Comparison of ENCODE assay signal across 17 cellular contexts in genomic region chr17:45902892-45903346, GRCh38. TPM values are rescaled to one million over a fixed set of nuclear protein-coding genes. Genes with fewer than 3 reads are reported as not detected.
DNase-seq lines count a peak whose midpoint lies in the region; ATAC-seq lines count a peak whose summit lies in the region.
"Had no signal": no experiment of that assay in that cellular context is flagged by ENCODE, and none has a peak within 500 bp of the region (broad histone marks: within the 10 kb centered on the region; RNA-seq: fewer than 3 reads in every experiment).

No MANE protein-coding gene starts in this region.

- H3K9me3 ChIP-seq in endocrine pancreas (ENCODE audit: control insufficient read depth, low read length) (no peaks in the 10 kb centered on the region), skeletal muscle tissue (ENCODE audit: control insufficient read depth in 3 of 3, low read length in 3 of 3) (no peaks in the 10 kb centered on the region)
- H3K9me3 ChIP-seq: esophagus squamous epithelium, HAP-1, upper lobe of left lung had no signal

- H3K9ac ChIP-seq in endocrine pancreas (ENCODE audit: control insufficient read depth, insufficient read depth, low read length) (no peak overlapping the region), skeletal muscle tissue (ENCODE audit: low read depth in 1 of 3, low read length in 3 of 3) (no peak overlapping the region)

- H3K27ac ChIP-seq in skeletal muscle tissue (ENCODE audit: low read depth, low read length): peak overlapping the region; percentile 25
- H3K27ac ChIP-seq: esophagus squamous epithelium, upper lobe of left lung had no signal

- peak; percentile 32 for DNase-seq in NCI-H2171 treated with DMSO at 0.1 percent for 48 hours (lab: John Stamatoyannopoulos, UW)
- no peak for DNase-seq in NCI-H2171 (lab: John Stamatoyannopoulos, UW)
- peak; percentile 81 for DNase-seq in NCI-H2227 treated with DMSO at 0.1 percent for 48 hours (lab: John Stamatoyannopoulos, UW)
- no peak for DNase-seq in activated naive CD4-positive, alpha-beta T cell treated with Interleukin-2 at 50 U/mL for 16 hours
- DNase-seq: activated CD4-positive, alpha-beta T cell treated with anti-CD3 and anti-CD28 coated beads for 4 hours; esophagus squamous epithelium; naive thymus-derived CD4-positive, alpha-beta T cell; NCI-H524 treated with DMSO at 0.1 percent for 48 hours had no signal

- H3K4me1 ChIP-seq in endocrine pancreas (ENCODE audit: control insufficient read depth, insufficient read depth, low read length): no peaks in the 10 kb centered on the region
- H3K4me1 ChIP-seq in skeletal muscle tissue (ENCODE audit: control insufficient read depth in 3 of 3, insufficient read depth in 3 of 3, low read length in 3 of 3): peaks cover 58 to 82% (median 75%) of the 10 kb centered on the region in 3 donors
- H3K4me1 ChIP-seq: HAP-1 had no signal

- ATAC-seq in GM19463 (IDR thresholded peaks at IDR 0.05; ENCODE audit: unreplicated experiment) (no peak), HG02973 (IDR thresholded peaks at IDR 0.05; ENCODE audit: unreplicated experiment) (no peak)
- ATAC-seq: activated T-helper 17 cell treated with anti-CD3 and anti-CD28 coated beads, Interleukin-2, amount 50 U/mL, for 72 hours; naive thymus-derived CD4-positive, alpha-beta T cell had no signal

- H3K36me3 ChIP-seq in endocrine pancreas (ENCODE audit: control insufficient read depth, insufficient read depth, low read length): no peaks in the 10 kb centered on the region
- no peaks in the 10 kb centered on the region for H3K36me3 ChIP-seq in skeletal muscle tissue (ENCODE audit: control insufficient read depth in 3 of 3, insufficient read depth in 3 of 3, low read length in 3 of 3)
- H3K36me3 ChIP-seq: esophagus squamous epithelium, HAP-1, upper lobe of left lung had no signal

- H3K27me3 ChIP-seq in endocrine pancreas (ENCODE audit: control insufficient read depth, insufficient read depth, low read length) (no peaks in the 10 kb centered on the region), skeletal muscle tissue (ENCODE audit: control insufficient read depth in 3 of 3, insufficient read depth in 3 of 3, low read length in 3 of 3) (no peaks in the 10 kb centered on the region)

- peak overlapping the region; percentile 30 for H3K4me3 ChIP-seq in endocrine pancreas (ENCODE audit: control insufficient read depth, insufficient read depth, low read length)
- peak overlapping the region in 2 of 3 donors; percentile 10 to 57 for H3K4me3 ChIP-seq in skeletal muscle tissue (ENCODE audit: low read length in 3 of 3)
- H3K4me3 ChIP-seq: esophagus squamous epithelium, HAP-1, smooth muscle cell, upper lobe of left lung had no signal

RNA-seq across cellular contexts. Expression of gene MAPT, which starts 8.6 kb away (rescaled TPM):
- total RNA-seq in skeletal muscle tissue: 4.7 TPM

RNA-seq across cellular contexts. Expression of gene SPPL2C, which starts 58.2 kb away (rescaled TPM):
- total RNA-seq in skeletal muscle tissue: not detected
- total RNA-seq: A673; activated T-helper 17 cell treated with anti-CD3 and anti-CD28 coated beads, Interleukin-2, amount 50 U/mL, for 72 hours; esophagus squamous epithelium; naive thymus-derived CD4-positive, alpha-beta T cell; smooth muscle cell; upper lobe of left lung had no signal

Comparison
In these comparisons a context has a peak if more than half of its experiments do, and no peak if none do; other contexts are left out.
1. DNase-seq: peak in NCI-H2171 treated with DMSO at 0.1 percent for 48 hours (single experiment) and NCI-H2227 treated with DMSO at 0.1 percent for 48 hours (single experiment); none in NCI-H2171 (single experiment) and activated naive CD4-positive, alpha-beta T cell treated with Interleukin-2 at 50 U/mL for 16 hours (single experiment).